14 cellular contexts compared by ENCODE assay signal in the genomic region with DNA sequence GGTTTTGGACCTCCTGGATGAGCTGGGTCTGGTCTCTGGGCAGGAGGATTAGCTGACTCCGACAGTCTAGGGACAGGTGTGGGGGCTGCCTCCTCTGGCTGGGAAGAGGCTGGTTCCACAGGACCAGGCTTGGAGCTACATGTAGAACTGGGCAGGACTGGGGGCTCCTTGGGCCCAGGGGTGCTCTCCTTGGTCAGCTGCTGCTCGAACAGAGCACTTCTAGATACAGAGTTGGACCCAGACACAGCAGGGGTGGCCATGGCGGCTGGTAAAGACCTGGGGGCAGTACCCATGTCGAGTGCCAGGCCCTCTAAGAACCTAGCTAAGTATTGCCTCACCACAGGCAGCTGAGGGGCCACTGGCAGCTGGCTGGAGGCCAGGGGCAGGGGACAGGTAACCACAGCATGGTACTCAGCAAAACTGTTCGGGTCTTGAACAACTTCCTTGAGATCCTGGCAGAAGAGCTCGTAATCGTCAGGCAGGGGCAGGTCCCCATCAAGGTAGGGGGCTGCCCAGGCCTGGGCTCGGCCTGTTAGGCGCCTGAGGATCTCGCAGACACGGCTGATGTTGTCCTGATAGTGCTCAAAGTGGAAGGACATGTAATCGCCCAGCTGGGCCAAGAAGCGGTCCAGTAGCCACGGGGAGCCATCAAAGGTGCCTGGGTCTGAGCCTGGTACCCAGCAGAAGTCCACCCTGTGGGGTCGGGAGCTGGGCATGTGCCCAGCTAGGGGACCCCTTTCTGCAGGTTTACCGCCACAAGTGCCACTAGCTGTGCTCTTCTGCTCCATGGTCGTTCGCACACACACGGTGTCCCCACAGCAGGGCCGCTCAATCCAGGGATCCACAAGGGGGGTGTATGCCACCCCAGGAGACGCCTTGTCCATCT. TPM values are rescaled to one million over a fixed set of nuclear protein-coding genes. Genes with fewer than 3 reads are reported as not detected.
DNase-seq lines count a peak whose midpoint lies in the region; ATAC-seq and TF ChIP-seq lines count a peak whose summit lies in the region.
"Had no signal": no experiment of that assay in that cellular context is flagged by ENCODE, and none has a peak within 500 bp of the region (broad histone marks: within the 10 kb centered on the region; RNA-seq: fewer than 3 reads in every experiment).

No MANE protein-coding gene starts in this region.

- H3F3A ChIP-seq in GM23248 (ENCODE audit: insufficient read depth) (peaks cover 29% of the 10 kb centered on the region), neural progenitor cell (ENCODE audit: low read depth) (no peaks in the 10 kb centered on the region)

- 91 to 92% methylated on average over 21 of the region's 21 CpGs for WGBS in GM23248 (ENCODE audit: low coverage in 1 of 2, low lambda C conversion rate in 2 of 2, missing lambda C conversion rate in 2 of 2), 2 experiments

- H3K4me2 ChIP-seq in GM23248 (ENCODE audit: unreplicated experiment) (no peak overlapping the region), neural progenitor cell (no peak overlapping the region)

- DNase-seq in activated CD4-positive, alpha-beta T cell treated with anti-CD3 and anti-CD28 coated beads, Interleukin-2, amount 10 ng/mL, durations not matched to agents 24 days and 14 days, result peak; percentile 55
- DNase-seq in activated CD4-positive, alpha-beta T cell treated with anti-CD3 and anti-CD28 coated beads, Interleukin-2, amount 50 U/mL, for 4 hours, result no peak
- no peak for DNase-seq in GM23248
- no peak for DNase-seq in neural progenitor cell (ENCODE audit: low spot score)
- no peak for DNase-seq in germinal center (ENCODE audit: low spot score)
- DNase-seq: activated CD4-positive, alpha-beta T cell treated with anti-CD3 and anti-CD28 coated beads for 48 hours; foreskin keratinocyte; NCI-H1930; NCI-H82 had no signal

- H3K9ac ChIP-seq in GM23248, result peak overlapping the region; percentile 0; the same call in 1 of the 2 replicates
- no peak overlapping the region for H3K9ac ChIP-seq in neural progenitor cell

- H2AFZ ChIP-seq in GM23248, result no peak overlapping the region
- no peak overlapping the region for H2AFZ ChIP-seq in neural progenitor cell (replicated peaks)

- no peak overlapping the region for H3K27ac ChIP-seq in GM23248
- peak overlapping the region; percentile 35 for H3K27ac ChIP-seq in angular gyrus (ENCODE audit: low read depth, low read length)
- H3K27ac ChIP-seq in neural progenitor cell, result no peak overlapping the region
- H3K27ac ChIP-seq: foreskin keratinocyte, SK-N-MC had no signal

- peaks cover 47% of the 10 kb centered on the region for H3K36me3 Mint-ChIP-seq in activated CD4-positive, alpha-beta T cell treated with anti-CD3 and anti-CD28 coated beads, Interleukin-2, amount 10 ng/mL, durations not matched to agents 24 days and 14 days (ENCODE audit: low read depth)
- peaks cover 23% of the 10 kb centered on the region for H3K36me3 Mint-ChIP-seq in neural progenitor cell

- H3K9me2 ChIP-seq in GM23248 (ENCODE audit: insufficient read depth), result no peaks in the 10 kb centered on the region

- no peak for TF ChIP-seq CTCF in neural progenitor cell (IDR thresholded peaks at IDR 0.05)

- ATAC-seq in GM21381 (IDR thresholded peaks at IDR 0.05; ENCODE audit: unreplicated experiment) (no peak), GM21528 (IDR thresholded peaks at IDR 0.05; ENCODE audit: low FRiP score, unreplicated experiment) (no peak)
- ATAC-seq: foreskin keratinocyte had no signal

- peaks cover 90% of the 10 kb centered on the region for H3K79me2 ChIP-seq in GM23248 (ENCODE audit: insufficient read depth)
- H3K79me2 ChIP-seq in neural progenitor cell (ENCODE audit: low read depth), result peaks cover 53% of the 10 kb centered on the region

- H3K9me3 ChIP-seq in GM23248 (ENCODE audit: low read depth) (no peaks in the 10 kb centered on the region), neural progenitor cell (ENCODE audit: low read depth) (no peaks in the 10 kb centered on the region)

- intact Hi-C loops in activated CD4-positive, alpha-beta T cell treated with anti-CD3 and anti-CD28 coated beads, Interleukin-2, amount 10 ng/mL, durations not matched to agents 24 days and 14 days (cut with micrococcal nuclease), result loop anchor here (10.0 kb wide), 3 partner anchors 263 to 1153 kb away; a partner anchor contains a TSS

- no peak overlapping the region for H3K4me3 ChIP-seq in GM23248
- no peak overlapping the region for H3K4me3 ChIP-seq in neural progenitor cell
- H3K4me3 ChIP-seq: SK-N-MC had no signal

- H3K9me3 Mint-ChIP-seq in activated CD4-positive, alpha-beta T cell treated with anti-CD3 and anti-CD28 coated beads, Interleukin-2, amount 10 ng/mL, durations not matched to agents 24 days and 14 days, result no peaks in the 10 kb centered on the region
- H3K9me3 Mint-ChIP-seq in neural progenitor cell, result no peaks in the 10 kb centered on the region

- H3K27me3 ChIP-seq in GM23248 (replicated peaks; ENCODE audit: insufficient read depth) (no peaks in the 10 kb centered on the region), neural progenitor cell (no peaks in the 10 kb centered on the region)
- H3K27me3 ChIP-seq: dorsolateral prefrontal cortex, foreskin keratinocyte had no signal

- in situ Hi-C loops in GM23248 (cut with MboI), result no loop called here

- no peaks in the 10 kb centered on the region for H3K36me3 ChIP-seq in GM23248 (ENCODE audit: low read depth)
- no peaks in the 10 kb centered on the region for H3K36me3 ChIP-seq in neural progenitor cell

- H3K4me1 ChIP-seq in GM23248 (ENCODE audit: insufficient read depth), result peaks cover 27% of the 10 kb centered on the region
- peaks cover 17% of the 10 kb centered on the region for H3K4me1 ChIP-seq in neural progenitor cell

- H4K20me1 ChIP-seq in GM23248 (ENCODE audit: insufficient read depth), result no peaks in the 10 kb centered on the region
- peaks cover 53% of the 10 kb centered on the region for H4K20me1 ChIP-seq in neural progenitor cell (ENCODE audit: low read depth)

- peaks cover 23% of the 10 kb centered on the region for H3K4me1 Mint-ChIP-seq in activated CD4-positive, alpha-beta T cell treated with anti-CD3 and anti-CD28 coated beads, Interleukin-2, amount 10 ng/mL, durations not matched to agents 24 days and 14 days
- peaks cover 29% of the 10 kb centered on the region for H3K4me1 Mint-ChIP-seq in neural progenitor cell

- no peak overlapping the region for H3K27ac Mint-ChIP-seq in activated CD4-positive, alpha-beta T cell treated with anti-CD3 and anti-CD28 coated beads, Interleukin-2, amount 10 ng/mL, durations not matched to agents 24 days and 14 days
- no peak overlapping the region for H3K27ac Mint-ChIP-seq in neural progenitor cell

- peak overlapping the region; percentile 92 for H3K4me3 Mint-ChIP-seq in activated CD4-positive, alpha-beta T cell treated with anti-CD3 and anti-CD28 coated beads, Interleukin-2, amount 10 ng/mL, durations not matched to agents 24 days and 14 days
- peak overlapping the region; percentile 95 for H3K4me3 Mint-ChIP-seq in neural progenitor cell

- H3K27me3 Mint-ChIP-seq in activated CD4-positive, alpha-beta T cell treated with anti-CD3 and anti-CD28 coated beads, Interleukin-2, amount 10 ng/mL, durations not matched to agents 24 days and 14 days, result no peaks in the 10 kb centered on the region
- no peaks in the 10 kb centered on the region for H3K27me3 Mint-ChIP-seq in neural progenitor cell (ENCODE audit: insufficient read depth, low read depth)

RNA-seq across cellular contexts. Expression of a gene that starts 3.1 kb away (rescaled TPM):
- 21.1 and 21.4 TPM in 2 replicates for total RNA-seq in activated CD4-positive, alpha-beta T cell treated with anti-CD3 and anti-CD28 coated beads, Interleukin-2, amount 10 ng/mL, durations not matched to agents 24 days and 14 days
- 16.5 and 22.5 TPM in 2 replicates for total RNA-seq in GM23248 (2014; rRNA removed; shearing (Covaris generic))
- polyA plus RNA-seq in GM23248 (2016; fragmentation: Nextera tagmentation; extraction: Ambion mirVana), result 13.6 and 14.3 TPM in 2 replicates
- 3.0 and 11.6 TPM in 2 replicates for total RNA-seq in neural progenitor cell (ENCODE audit: low replicate concordance)

RNA-seq across cellular contexts. Expression of a gene that starts 3.1 kb away (rescaled TPM):
- total RNA-seq in activated CD4-positive, alpha-beta T cell treated with anti-CD3 and anti-CD28 coated beads, Interleukin-2, amount 10 ng/mL, durations not matched to agents 24 days and 14 days, result 20.0 and 23.4 TPM in 2 replicates
- total RNA-seq in GM23248 (2014; rRNA removed; shearing (Covaris generic)), result 11.9 and 14.2 TPM in 2 replicates
- 22.8 and 23.8 TPM in 2 replicates for polyA plus RNA-seq in GM23248 (2016; fragmentation: Nextera tagmentation; extraction: Ambion mirVana)
- total RNA-seq in neural progenitor cell (ENCODE audit: low replicate concordance), result 7.3 and 16.3 TPM in 2 replicates
